In genomic region chr14:50920482-50921225, GRCh38 we compare ENCODE assay signal across 11 cellular contexts. TPM values are rescaled to one million over a fixed set of nuclear protein-coding genes. Genes with fewer than 3 reads are reported as not detected.
A peak's percentile ranks its signal among the peaks of the same experiment; 100 is the strongest.
DNase-seq lines count a peak whose midpoint lies in the region; ATAC-seq and TF ChIP-seq lines count a peak whose summit lies in the region.
"Had no signal": no experiment of that assay in that cellular context is flagged by ENCODE, and none has a peak within 500 bp of the region (broad histone marks: within the 10 kb centered on the region; RNA-seq: fewer than 3 reads in every experiment).

No MANE protein-coding gene starts in this region.

- peaks cover 11% of the 10 kb centered on the region for H3K4me1 ChIP-seq in HUES64 (ENCODE audit: insufficient read depth, low read length)
- peaks cover 5% of the 10 kb centered on the region for H3K4me1 ChIP-seq in mesenchymal stem cell (ENCODE audit: control insufficient read depth, insufficient read depth, low read depth, low read length)

- H3K27ac ChIP-seq in HUES64 (ENCODE audit: low read depth, low read length) (0 out of 2 replicates have a peak overlapping the region, but pooled peaks have one; percentile 10), brain microvascular endothelial cell (no peak overlapping the region), mesenchymal stem cell (ENCODE audit: low read length, poor library complexity, severe bottlenecking) (peak overlapping the region; percentile 95)
- H3K27ac ChIP-seq: dorsolateral prefrontal cortex, SK-N-MC had no signal

- in situ Hi-C loops in brain microvascular endothelial cell (cut with HindIII; ENCODE audit: low pct_ligation_motif_present, low sequenced_read_pairs), result no loop called here

- no peak for ATAC-seq in GM19452 (IDR thresholded peaks at IDR 0.05; ENCODE audit: unreplicated experiment)

- peak overlapping the region; percentile 40 for H4K91ac ChIP-seq in mesenchymal stem cell (ENCODE audit: low read length)

- peak overlapping the region; percentile 37 for H2BK120ac ChIP-seq in mesenchymal stem cell (ENCODE audit: low read depth, low read length)

- H3K27me3 Mint-ChIP-seq in activated T-helper 2 cell treated with anti-CD3 and anti-CD28 coated beads, Interferon-gamma antibody, Interleukin-2, Interleukin-4, amounts not matched to agents 10 μg/mL and 5 μg/mL and 100 μg/mL, durations not matched to agents 14 hours and 24 hours and 36 hours (ENCODE audit: low read depth), result peaks cover 8% of the 10 kb centered on the region

- H3K36me3 ChIP-seq in HUES64 (ENCODE audit: insufficient read depth, low read length), result peaks cover 59% of the 10 kb centered on the region
- H3K36me3 ChIP-seq in brain microvascular endothelial cell (replicated peaks), result peaks cover 12% of the 10 kb centered on the region
- H3K36me3 ChIP-seq in mesenchymal stem cell (ENCODE audit: control insufficient read depth in 1 of 2, insufficient read depth in 2 of 2, low read depth in 1 of 2, low read length in 2 of 2), result peaks cover 21 to 53% of the 10 kb centered on the region in 2 experiments

- WGBS in HUES64, result 89% methylated on average over 9 of the region's 9 CpGs
- WGBS in mesenchymal stem cell, result 70% methylated on average over 9 of the region's 9 CpGs

- H3K9me3 Mint-ChIP-seq in activated T-helper 2 cell treated with anti-CD3 and anti-CD28 coated beads, Interferon-gamma antibody, Interleukin-2, Interleukin-4, amounts not matched to agents 10 μg/mL and 5 μg/mL and 100 μg/mL, durations not matched to agents 14 hours and 24 hours and 36 hours, result no peaks in the 10 kb centered on the region

- no peak overlapping the region for H3K4me3 Mint-ChIP-seq in activated T-helper 2 cell treated with anti-CD3 and anti-CD28 coated beads, Interferon-gamma antibody, Interleukin-2, Interleukin-4, amounts not matched to agents 10 μg/mL and 5 μg/mL and 100 μg/mL, durations not matched to agents 14 hours and 24 hours and 36 hours (ENCODE audit: low read depth)

- H2AK5ac ChIP-seq in mesenchymal stem cell (ENCODE audit: low read length, severe bottlenecking), result peak overlapping the region; percentile 50

- H3K27me3 ChIP-seq in HUES64 (ENCODE audit: insufficient read depth, low read length), result no peaks in the 10 kb centered on the region
- no peaks in the 10 kb centered on the region for H3K27me3 ChIP-seq in brain microvascular endothelial cell (replicated peaks)
- H3K27me3 ChIP-seq in mesenchymal stem cell (ENCODE audit: control insufficient read depth in 1 of 2, insufficient read depth in 1 of 2, low read length in 2 of 2), result no peaks in the 10 kb centered on the region
- H3K27me3 ChIP-seq: dorsolateral prefrontal cortex had no signal

- H3K23ac ChIP-seq in mesenchymal stem cell (ENCODE audit: low read length in 2 of 2), result no peak overlapping the region

- TF ChIP-seq CTCF in AG09309 (IDR thresholded peaks at IDR 0.05; ENCODE audit: control insufficient read depth, insufficient read depth, low read depth, low read length, missing control alignments), result no peak
- no peak for TF ChIP-seq CTCF in brain microvascular endothelial cell (IDR thresholded peaks at IDR 0.05; ENCODE audit: low read depth, low read length, missing control alignments)

- H3K4me3 ChIP-seq in AG09309 (ENCODE audit: control insufficient read depth, low read depth, low read length) (no peak overlapping the region), HUES64 (ENCODE audit: low read length) (no peak overlapping the region), brain microvascular endothelial cell (ENCODE audit: low read depth, low read length) (no peak overlapping the region), mesenchymal stem cell (ENCODE audit: insufficient read depth in 1 of 2, low read depth in 1 of 2, low read length in 2 of 2) (no peak overlapping the region)
- H3K4me3 ChIP-seq: dorsolateral prefrontal cortex, SK-N-MC had no signal

- no peak overlapping the region for H2AFZ ChIP-seq in mesenchymal stem cell (ENCODE audit: low read depth, low read length)

- H3K9ac ChIP-seq in HUES64 (ENCODE audit: low read depth, low read length) (no peak overlapping the region), mesenchymal stem cell (ENCODE audit: low read length) (peak overlapping the region; percentile 68)

- peak overlapping the region; percentile 44 for H3K4me2 ChIP-seq in mesenchymal stem cell (ENCODE audit: low read length, poor library complexity, severe bottlenecking)

- H3K27ac Mint-ChIP-seq in activated T-helper 2 cell treated with anti-CD3 and anti-CD28 coated beads, Interferon-gamma antibody, Interleukin-2, Interleukin-4, amounts not matched to agents 10 μg/mL and 5 μg/mL and 100 μg/mL, durations not matched to agents 14 hours and 24 hours and 36 hours, result no peak overlapping the region

- peak overlapping the region in 1 of 2 experiments; percentile 72 for H3K18ac ChIP-seq in mesenchymal stem cell (ENCODE audit: low read depth in 1 of 2, low read length in 2 of 2)

- no peak overlapping the region for H3K4ac ChIP-seq in mesenchymal stem cell (ENCODE audit: low read depth in 1 of 2, low read length in 2 of 2)

- no peaks in the 10 kb centered on the region for H3K36me3 Mint-ChIP-seq in activated T-helper 2 cell treated with anti-CD3 and anti-CD28 coated beads, Interferon-gamma antibody, Interleukin-2, Interleukin-4, amounts not matched to agents 10 μg/mL and 5 μg/mL and 100 μg/mL, durations not matched to agents 14 hours and 24 hours and 36 hours (ENCODE audit: low read depth)

- intact Hi-C loops in activated T-helper 2 cell treated with anti-CD3 and anti-CD28 coated beads, Interferon-gamma antibody, Interleukin-2, Interleukin-4, amounts not matched to agents 10 μg/mL and 5 μg/mL and 100 μg/mL, durations not matched to agents 14 hours and 24 hours and 36 hours (cut with micrococcal nuclease), result no loop called here

- peak overlapping the region in 1 of 2 experiments; percentile 42 for H2BK12ac ChIP-seq in mesenchymal stem cell (ENCODE audit: low read length in 2 of 2)

- H2BK15ac ChIP-seq in mesenchymal stem cell (ENCODE audit: low read depth, poor library complexity, severe bottlenecking), result peak overlapping the region; percentile 20

- H3K14ac ChIP-seq in mesenchymal stem cell (ENCODE audit: low read length in 2 of 2), result no peak overlapping the region

- DNase-seq in AG09309 (ENCODE audit: low read depth) (peak; percentile 80), brain microvascular endothelial cell (peak; percentile 51), mesenchymal stem cell (peak; percentile 77), Ammon's horn (ENCODE audit: low spot score) (no peak)
- DNase-seq in activated naive CD4-positive, alpha-beta T cell treated with Interleukin-2 at 50 U/mL for 16 hours, result no peak
- DNase-seq in activated T-helper 2 cell treated with anti-CD3 and anti-CD28 coated beads, Interferon-gamma antibody, Interleukin-2, Interleukin-4, amounts not matched to agents 10 μg/mL and 5 μg/mL and 100 μg/mL, durations not matched to agents 14 hours and 24 hours and 36 hours (ENCODE audit: low spot score), result no peak
- DNase-seq: dorsolateral prefrontal cortex, Karpas-422 had no signal

- peak overlapping the region; percentile 85 for H2BK5ac ChIP-seq in mesenchymal stem cell (ENCODE audit: low read depth, low read length, poor library complexity, severe bottlenecking)

- H4K8ac ChIP-seq in mesenchymal stem cell (ENCODE audit: low read length), result peak overlapping the region; percentile 31

- H3K9me3 ChIP-seq in HUES64 (ENCODE audit: insufficient read depth, low read depth, low read length), result no peaks in the 10 kb centered on the region
- no peaks in the 10 kb centered on the region for H3K9me3 ChIP-seq in mesenchymal stem cell (ENCODE audit: control insufficient read depth, low read length)

- H3K4me1 Mint-ChIP-seq in activated T-helper 2 cell treated with anti-CD3 and anti-CD28 coated beads, Interferon-gamma antibody, Interleukin-2, Interleukin-4, amounts not matched to agents 10 μg/mL and 5 μg/mL and 100 μg/mL, durations not matched to agents 14 hours and 24 hours and 36 hours (ENCODE audit: low read depth), result no peaks in the 10 kb centered on the region

- H3K79me1 ChIP-seq in mesenchymal stem cell (replicated peaks; ENCODE audit: low read length, poor library complexity, severe bottlenecking), result peaks cover under 1% of the 10 kb centered on the region

RNA-seq across cellular contexts. Expression of gene PYGL, which starts 23.6 kb away (rescaled TPM):
- polyA plus RNA-seq in HUES64 (2013, experiment 1 of 2), result 23.5 TPM
- polyA plus RNA-seq in HUES64 (2013, experiment 2 of 2), result 30.4 TPM
- 30.1 TPM for polyA plus RNA-seq in mesenchymal stem cell (2013, experiment 1 of 2)
- 30.8 TPM for polyA plus RNA-seq in mesenchymal stem cell (2013, experiment 2 of 2)
- 1.5 and 2.1 TPM in 2 replicates for total RNA-seq in activated T-helper 2 cell treated with anti-CD3 and anti-CD28 coated beads, Interferon-gamma antibody, Interleukin-2, Interleukin-4, amounts not matched to agents 10 μg/mL and 5 μg/mL and 100 μg/mL, durations not matched to agents 14 hours and 24 hours and 36 hours

RNA-seq across cellular contexts. Expression of gene ABHD12B, which starts 48.8 kb away (rescaled TPM):
- polyA plus RNA-seq in HUES64 (2013, experiment 1 of 2), result 7.7 TPM
- polyA plus RNA-seq in HUES64 (2013, experiment 2 of 2), result 9.6 TPM
- not detected for polyA plus RNA-seq in mesenchymal stem cell (2013, experiment 1 of 2)
- polyA plus RNA-seq in mesenchymal stem cell (2013, experiment 2 of 2), result 0.08 TPM
- total RNA-seq in activated T-helper 2 cell treated with anti-CD3 and anti-CD28 coated beads, Interferon-gamma antibody, Interleukin-2, Interleukin-4, amounts not matched to agents 10 μg/mL and 5 μg/mL and 100 μg/mL, durations not matched to agents 14 hours and 24 hours and 36 hours, result not detected in 2 replicates

Comparison
In these comparisons a context has a peak if more than half of its experiments do, and no peak if none do; other contexts are left out.
1. DNase-seq: peak in AG09309 (single experiment), brain microvascular endothelial cell (single experiment) and mesenchymal stem cell (single experiment); none in activated naive CD4-positive, alpha-beta T cell treated with Interleukin-2 at 50 U/mL for 16 hours (single experiment), activated T-helper 2 cell treated with anti-CD3 and anti-CD28 coated beads, Interferon-gamma antibody, Interleukin-2, Interleukin-4, amounts not matched to agents 10 μg/mL and 5 μg/mL and 100 μg/mL, durations not matched to agents 14 hours and 24 hours and 36 hours (single experiment) and Ammon's horn (single experiment).